10 cellular contexts compared by ENCODE assay signal in genomic region chr14:49898485-49898884, GRCh38. TPM values are rescaled to one million over a fixed set of nuclear protein-coding genes. Genes with fewer than 3 reads are reported as not detected.
DNase-seq lines count a peak whose midpoint lies in the region; ATAC-seq and TF ChIP-seq lines count a peak whose summit lies in the region.
"Had no signal": no experiment of that assay in that cellular context is flagged by ENCODE, and none has a peak within 500 bp of the region (broad histone marks: within the 10 kb centered on the region; RNA-seq: fewer than 3 reads in every experiment).

No MANE protein-coding gene starts in this region.

- WGBS in aorta, 2 donors, result 88 to 89% methylated on average over 2 of the region's 2 CpGs

- intact Hi-C loops in CD4-positive, alpha-beta memory T cell (cut with micrococcal nuclease), result loop anchor here (1.0 kb wide), 1 partner anchor 9 kb away; no protein-coding TSS in a partner anchor
- intact Hi-C loops in MCF 10A (cut with micrococcal nuclease) (loop anchor here (5.0 kb wide), 1 partner anchor 64 kb away; no protein-coding TSS in a partner anchor), aorta (cut with DNase I) (loop anchor here in 1 of 2 donors (10.0 kb wide), 1 partner anchor 106 kb away; no protein-coding TSS in a partner anchor)

- H3K4me1 Mint-ChIP-seq in CD4-positive, alpha-beta memory T cell, result peaks cover 23 to 62% (median 36%) of the 10 kb centered on the region in 4 donors
- H3K4me1 Mint-ChIP-seq in MCF 10A (ENCODE audit: insufficient read depth, unreplicated experiment) (peaks cover 32% of the 10 kb centered on the region), osteocyte (ENCODE audit: unreplicated experiment) (peaks cover 48% of the 10 kb centered on the region)

- no peak overlapping the region for H3K4me2 ChIP-seq in osteoblast (ENCODE audit: insufficient read depth, low read length)

- DNase-seq in CD4-positive, alpha-beta memory T cell, result no peak
- DNase-seq in NCI-H2029 (lab: John Stamatoyannopoulos, UW) (peak; percentile 39), MCF 10A (ENCODE audit: unreplicated experiment) (no peak), osteocyte (ENCODE audit: extremely low spot score, unreplicated experiment) (no peak), osteoblast (ENCODE audit: insufficient read length, low spot score, missing footprints) (no peak), C1 segment of cervical spinal cord (lab: John Stamatoyannopoulos, UW) (no peak), aorta (no peak)
- DNase-seq: NCI-H146, uterus had no signal

- H3K27me3 Mint-ChIP-seq in CD4-positive, alpha-beta memory T cell, result no peaks in the 10 kb centered on the region
- H3K27me3 Mint-ChIP-seq in MCF 10A (ENCODE audit: insufficient read depth, unreplicated experiment) (no peaks in the 10 kb centered on the region), osteocyte (ENCODE audit: unreplicated experiment) (no peaks in the 10 kb centered on the region)

- peak overlapping the region; percentile 98 for H3K27ac ChIP-seq in CD4-positive, alpha-beta memory T cell (ENCODE audit: low read depth, low read length)
- no peak overlapping the region for H3K27ac ChIP-seq in osteoblast (ENCODE audit: low read depth, low read length)
- H3K27ac ChIP-seq in aorta (ENCODE audit: low read depth in 1 of 2, low read length in 2 of 2), result no peak overlapping the region
- H3K27ac ChIP-seq: uterus had no signal

- peaks cover 20% of the 10 kb centered on the region for H3K36me3 ChIP-seq in CD4-positive, alpha-beta memory T cell (ENCODE audit: insufficient read depth, low read length)
- H3K36me3 ChIP-seq in osteoblast (ENCODE audit: insufficient read depth, low read length) (peaks cover 23% of the 10 kb centered on the region), aorta (ENCODE audit: control insufficient read depth in 1 of 2, insufficient read depth in 2 of 2, low read length in 1 of 2) (no peaks in the 10 kb centered on the region)
- H3K36me3 ChIP-seq: uterus had no signal

- H3K4me3 ChIP-seq in CD4-positive, alpha-beta memory T cell (ENCODE audit: low read length in 2 of 2), result peak overlapping the region; percentile 33 to 58
- H3K4me3 ChIP-seq in osteoblast (ENCODE audit: insufficient read depth, low read length) (no peak overlapping the region), aorta (ENCODE audit: low read length in 2 of 2) (no peak overlapping the region)
- H3K4me3 ChIP-seq: uterus had no signal

- H3K27ac Mint-ChIP-seq in CD4-positive, alpha-beta memory T cell, result peak overlapping the region; percentile 85 to 97 (median 94)
- peak overlapping the region; percentile 6 for H3K27ac Mint-ChIP-seq in MCF 10A (ENCODE audit: low read depth, unreplicated experiment)
- H3K27ac Mint-ChIP-seq in osteocyte (ENCODE audit: unreplicated experiment), result peak overlapping the region; percentile 43

- peaks cover 36 to 37% of the 10 kb centered on the region in 2 donors for H3K36me3 Mint-ChIP-seq in CD4-positive, alpha-beta memory T cell
- H3K36me3 Mint-ChIP-seq in MCF 10A (ENCODE audit: insufficient read depth, unreplicated experiment), result peaks cover 38% of the 10 kb centered on the region
- peaks cover 36% of the 10 kb centered on the region for H3K36me3 Mint-ChIP-seq in osteocyte (ENCODE audit: unreplicated experiment)

- peaks cover 50% of the 10 kb centered on the region for H3K79me2 ChIP-seq in osteoblast (ENCODE audit: insufficient read depth, low read length)

- no peaks in the 10 kb centered on the region for H3K9me3 Mint-ChIP-seq in CD4-positive, alpha-beta memory T cell
- H3K9me3 Mint-ChIP-seq in MCF 10A (ENCODE audit: unreplicated experiment), result peaks cover 8% of the 10 kb centered on the region
- no peaks in the 10 kb centered on the region for H3K9me3 Mint-ChIP-seq in osteocyte (ENCODE audit: unreplicated experiment)

- H4K20me1 ChIP-seq in osteoblast (ENCODE audit: insufficient read depth, low read length), result peaks cover 25% of the 10 kb centered on the region

- CTCF ChIA-PET in CD4-positive, alpha-beta memory T cell (lab: Charles Lee; ENCODE audit: partially characterized antibody), result interaction anchor here (0.7 to 0.8 kb wide), 2 partner anchors 30 to 142 kb away, joined by 3 read pairs; no protein-coding TSS in a partner anchor
- CTCF ChIA-PET in MCF 10A (lab: Yijun Ruan, JAX), result interaction anchor here (0.5 to 1.3 kb wide), 3 partner anchors 36 to 202 kb away, joined by 3 to 6 read pairs (median 3); partner anchors contain the start of gene NEMF

- H2AFZ ChIP-seq in osteoblast (ENCODE audit: low read length), result no peak overlapping the region

- no TSS peak for BruUV-seq in MCF 10A (replicated peaks; lab: Mats Ljungman, UMichigan)

- no peaks in the 10 kb centered on the region for H3K27me3 ChIP-seq in CD4-positive, alpha-beta memory T cell (ENCODE audit: insufficient read depth, low read length)
- no peaks in the 10 kb centered on the region for H3K27me3 ChIP-seq in osteoblast (ENCODE audit: insufficient read depth, low read length)
- H3K27me3 ChIP-seq in aorta (ENCODE audit: control insufficient read depth in 1 of 2, insufficient read depth in 2 of 2, low read length in 1 of 2), result no peaks in the 10 kb centered on the region
- H3K27me3 ChIP-seq: uterus had no signal

- POLR2A ChIA-PET in CD4-positive, alpha-beta memory T cell (lab: Charles Lee; ENCODE audit: partially characterized antibody), result interaction anchor here (0.7 to 2.4 kb wide), 16 partner anchors 36 to 218 kb away, joined by 3 to 14 read pairs (median 6); partner anchors contain the start of gene VCPKMT
- POLR2A ChIA-PET in MCF 10A (lab: Yijun Ruan, JAX), result interaction anchor here (0.8 to 1.6 kb wide), 12 partner anchors 9 to 140 kb away, joined by 3 to 17 read pairs (median 6); no protein-coding TSS in a partner anchor

- no peak for ATAC-seq in HG03521 (IDR thresholded peaks at IDR 0.05; ENCODE audit: unreplicated experiment)
- ATAC-seq in aorta (ENCODE audit: low FRiP score), result no peak

- H3K9me3 ChIP-seq in CD4-positive, alpha-beta memory T cell (ENCODE audit: control insufficient read depth in 1 of 2, low read length in 2 of 2), result no peaks in the 10 kb centered on the region
- H3K9me3 ChIP-seq in osteoblast (ENCODE audit: low read depth, low read length) (no peaks in the 10 kb centered on the region), aorta (ENCODE audit: control insufficient read depth, low read length) (no peaks in the 10 kb centered on the region)
- H3K9me3 ChIP-seq: uterus had no signal

- peak overlapping the region; percentile 65 to 99 (median 84) for H3K4me3 Mint-ChIP-seq in CD4-positive, alpha-beta memory T cell
- peak overlapping the region; percentile 56 for H3K4me3 Mint-ChIP-seq in MCF 10A (ENCODE audit: unreplicated experiment)
- peak overlapping the region; percentile 4 for H3K4me3 Mint-ChIP-seq in osteocyte (ENCODE audit: unreplicated experiment)

- peaks cover 42% of the 10 kb centered on the region for H3K4me1 ChIP-seq in CD4-positive, alpha-beta memory T cell (ENCODE audit: insufficient read depth, low read length)
- peaks cover 18% of the 10 kb centered on the region for H3K4me1 ChIP-seq in osteoblast (ENCODE audit: insufficient read depth, low read length)
- no peaks in the 10 kb centered on the region for H3K4me1 ChIP-seq in aorta (ENCODE audit: control insufficient read depth in 1 of 2, insufficient read depth in 2 of 2, low read length in 2 of 2)

- TF ChIP-seq CTCF in MCF 10A (IDR thresholded peaks at IDR 0.05; ENCODE audit: unreplicated experiment) (no peak), osteocyte (IDR thresholded peaks at IDR 0.05) (no peak), osteoblast (IDR thresholded peaks at IDR 0.05; ENCODE audit: extremely low read depth, low read depth, low read length) (no peak)

RNA-seq across cellular contexts. Expression of gene ARF6, which starts 5.6 kb away (rescaled TPM):
- 100 to 1,000 TPM; 116 to 124 TPM for total RNA-seq in CD4-positive, alpha-beta memory T cell
- 100 to 1,000 TPM; 157 to 164 TPM for polyA plus RNA-seq in CD4-positive, alpha-beta memory T cell
- total RNA-seq in MCF 10A (2022), result 111 and 112 TPM in 2 replicates
- total RNA-seq in osteocyte, result 53.4 and 55.2 TPM in 2 replicates
- total RNA-seq in osteoblast, result 58.6 and 63.9 TPM in 2 replicates
- 10 to 100 TPM; 56.3 to 64.0 TPM for total RNA-seq in aorta
- 10 to 100 TPM; 26.8 to 45.5 TPM for polyA plus RNA-seq in aorta

RNA-seq across cellular contexts. Expression of gene NEMF, which starts 45.9 kb away (rescaled TPM):
- 100 to 1,000 TPM; 104 to 112 TPM for total RNA-seq in CD4-positive, alpha-beta memory T cell
- polyA plus RNA-seq in CD4-positive, alpha-beta memory T cell, result 10 to 100 TPM; 20.4 to 51.6 TPM
- total RNA-seq in MCF 10A (2022) (55.0 and 57.7 TPM in 2 replicates), osteocyte (61.4 and 71.3 TPM in 2 replicates), osteoblast (51.3 and 54.3 TPM in 2 replicates), aorta (10 to 100 TPM; 70.7 to 75.8 TPM)
- polyA plus RNA-seq in aorta, result 10 to 100 TPM; 27.2 to 34.6 TPM

Comparison
In these comparisons a context has a peak if more than half of its experiments do, and no peak if none do; other contexts are left out.
1. H3K4me3 ChIP-seq: peak in CD4-positive, alpha-beta memory T cell (2 of 2); none in osteoblast (single experiment) and aorta (0 of 2).
2. H3K27ac Mint-ChIP-seq: peak in every context shown above with its lines; median percentile 94 in CD4-positive, alpha-beta memory T cell; 43 in osteocyte; 6 in MCF 10A.
3. H3K4me3 Mint-ChIP-seq: peak in every context shown above with its lines; median percentile 84 in CD4-positive, alpha-beta memory T cell; 56 in MCF 10A; 4 in osteocyte.